ENCODE assay signal across 9 cellular contexts in the genomic region with DNA sequence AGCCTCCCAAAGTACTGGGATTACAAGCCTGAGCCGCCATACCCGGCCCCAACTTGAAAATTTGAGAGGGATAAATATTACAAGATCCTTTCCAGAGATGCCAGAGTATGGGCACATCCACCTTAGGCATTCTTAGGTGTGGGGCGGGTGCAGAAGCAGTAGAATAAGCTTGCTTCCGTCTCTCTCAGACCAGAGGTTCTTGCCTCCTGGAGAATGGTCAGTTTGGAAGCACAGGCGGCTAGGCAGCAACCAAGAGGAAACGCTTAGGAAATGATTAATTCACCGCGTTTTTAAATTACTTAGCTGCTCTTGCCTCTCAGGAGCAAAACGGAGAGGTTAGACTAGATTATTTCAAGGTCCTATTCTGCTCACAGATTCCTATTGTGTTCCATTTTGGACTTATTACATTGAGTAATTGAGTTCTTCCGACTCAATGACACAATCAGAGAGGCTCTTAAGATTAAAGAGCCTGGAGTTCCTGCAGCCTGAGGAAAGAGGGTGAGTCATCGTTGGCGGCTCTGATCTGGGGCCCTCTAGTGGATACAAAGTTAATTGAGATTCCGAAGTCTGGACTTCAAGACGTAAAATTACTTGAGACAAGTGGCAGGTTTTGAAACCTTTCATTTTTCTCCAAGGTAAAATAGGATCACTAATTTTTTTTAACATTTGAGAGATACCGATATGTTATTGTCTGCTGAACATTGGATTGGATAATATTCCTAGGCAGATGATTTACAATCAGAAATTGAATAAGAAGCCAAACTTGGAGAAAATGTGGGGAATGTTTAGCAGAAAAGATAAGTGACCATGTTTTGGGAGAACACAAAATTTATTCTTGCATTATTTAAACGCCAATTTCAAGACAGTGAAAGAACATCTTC. TPM values are rescaled to one million over a fixed set of nuclear protein-coding genes. Genes with fewer than 3 reads are reported as not detected.
A peak's percentile ranks its signal among the peaks of the same experiment; 100 is the strongest.
DNase-seq lines count a peak whose midpoint lies in the region; ATAC-seq, FAIRE-seq and TF ChIP-seq lines count a peak whose summit lies in the region.
"Had no signal": no experiment of that assay in that cellular context is flagged by ENCODE, and none has a peak within 500 bp of the region (broad histone marks: within the 10 kb centered on the region; RNA-seq: fewer than 3 reads in every experiment).

No MANE protein-coding gene starts in this region.

- H3K4me3 Mint-ChIP-seq in dendritic cell treated with granulocyte-macrophage colony-stimulating factor and Interleukin-4, amounts not matched to agents 40 ng/mL and 50 ng/mL, for 4 days: peak overlapping the region; percentile 6

- CTCF ChIA-PET in HEK293T (lab: Yijun Ruan, JAX): interaction anchor here (0.7 to 1.0 kb wide), 2 partner anchors 389 to 410 kb away, joined by 3 read pairs; a partner anchor contains a TSS
- CTCF ChIA-PET in HepG2 (lab: Yijun Ruan, JAX; ENCODE audit: low intra/inter-chr PET ratio, low total read pairs): no interaction called here

- H3K36me3 Mint-ChIP-seq in dendritic cell treated with granulocyte-macrophage colony-stimulating factor and Interleukin-4, amounts not matched to agents 40 ng/mL and 50 ng/mL, for 4 days (ENCODE audit: low read depth): no peaks in the 10 kb centered on the region

- no peaks in the 10 kb centered on the region for H4K20me1 ChIP-seq in HepG2 (ENCODE audit: insufficient read depth, low read length)

- H3K9ac ChIP-seq in HepG2 (ENCODE audit: insufficient read depth, low read depth, low read length): no peak overlapping the region

- intact Hi-C loops in dendritic cell treated with granulocyte-macrophage colony-stimulating factor and Interleukin-4, amounts not matched to agents 40 ng/mL and 50 ng/mL, for 4 days (cut with micrococcal nuclease): loop anchor here (2.0 kb wide), 1 partner anchor 691 kb away; no protein-coding TSS in a partner anchor
- intact Hi-C loops in HepG2 (cut with micrococcal nuclease; ENCODE audit: unreplicated experiment): no loop called here

- no peaks in the 10 kb centered on the region for H3K4me1 ChIP-seq in HepG2 (ENCODE audit: insufficient read depth, low read length)

- TF ChIP-seq EP300 in HepG2 (IDR thresholded peaks at IDR 0.05; ENCODE audit: low read depth in 2 of 2, low read length in 2 of 2) (no peak), HepG2 (CRISPR knock-in tag; IDR thresholded peaks at IDR 0.05; ENCODE audit: borderline replicate concordance) (no peak)

- H3K4me3 ChIP-seq in HepG2 (replicated peaks in 1 of 3; ENCODE audit: insufficient read depth in 1 of 3, low read depth in 2 of 3, low read length in 3 of 3): no peak overlapping the region

- no peak for TF ChIP-seq POLR2A in HepG2 (IDR thresholded peaks at IDR 0.05; ENCODE audit: insufficient read depth in 1 of 2, low read depth in 2 of 2, low read length in 2 of 2)

- no peaks in the 10 kb centered on the region for H3K36me3 ChIP-seq in HepG2 (replicated peaks in 1 of 2; ENCODE audit: control insufficient read depth in 1 of 2, insufficient read depth in 2 of 2, low read length in 2 of 2)

- FAIRE-seq in HepG2 (lab: Jason Lieb, UNC): peak; percentile 60

- TF ChIP-seq RAD21 in HepG2 (CRISPR knock-in tag; IDR thresholded peaks at IDR 0.05): no peak

- no peaks in the 10 kb centered on the region for H3K4me1 Mint-ChIP-seq in dendritic cell treated with granulocyte-macrophage colony-stimulating factor and Interleukin-4, amounts not matched to agents 40 ng/mL and 50 ng/mL, for 4 days (ENCODE audit: low read depth)

- H3K27me3 Mint-ChIP-seq in dendritic cell treated with granulocyte-macrophage colony-stimulating factor and Interleukin-4, amounts not matched to agents 40 ng/mL and 50 ng/mL, for 4 days: no peaks in the 10 kb centered on the region

- DNase-seq in DMS114 treated with DMSO at 0.1 percent for 48 hours (lab: John Stamatoyannopoulos, UW; ENCODE audit: unreplicated experiment): peak; percentile 46
- peak; percentile 70 for DNase-seq in HEK293T (ENCODE audit: extremely low spot score)
- DNase-seq in NCI-H345 treated with DMSO at 0.1 percent for 48 hours (lab: John Stamatoyannopoulos, UW; ENCODE audit: unreplicated experiment): peak; percentile 2
- DNase-seq in activated CD4-positive, alpha-beta T cell treated with anti-CD3 and anti-CD28 coated beads for 24 hours (ENCODE audit: low read depth in 2 of 2): peak; percentile 28 to 35
- DNase-seq in HepG2 (ENCODE audit: low spot score): peak; percentile 36
- peak; percentile 24 to 32 for DNase-seq in stimulated activated CD4-positive, alpha-beta T cell treated with anti-CD3 and anti-CD28 coated beads, Interleukin-2, amount 100 ng/mL, for 48 hours

- no peak overlapping the region for H3K4me2 ChIP-seq in HepG2 (ENCODE audit: low read depth, low read length)

- H3K9me3 Mint-ChIP-seq in dendritic cell treated with granulocyte-macrophage colony-stimulating factor and Interleukin-4, amounts not matched to agents 40 ng/mL and 50 ng/mL, for 4 days: no peaks in the 10 kb centered on the region

- BruUV-seq in HepG2 (replicated peaks; lab: Mats Ljungman, UMichigan): no TSS peak

- in situ Hi-C loops in HepG2 (cut with HindIII; ENCODE audit: extremely low pct_ligation_motif_present, low pct_unique_long_range_greater_than_20kb): no loop called here

- no peaks in the 10 kb centered on the region for H3K9me3 ChIP-seq in HepG2 (ENCODE audit: low read length)

- ATAC-seq in HepG2: peak; percentile 69
- no peak for ATAC-seq in GM19324 (IDR thresholded peaks at IDR 0.05; ENCODE audit: low FRiP score, unreplicated experiment)

- POLR2A ChIA-PET in HEK293T (lab: Yijun Ruan, JAX) (no interaction called here), HepG2 (lab: Yijun Ruan, JAX) (no interaction called here)

- H3K79me2 ChIP-seq in HepG2 (ENCODE audit: insufficient read depth, low read length): no peaks in the 10 kb centered on the region

- no peak overlapping the region for H3K27ac Mint-ChIP-seq in dendritic cell treated with granulocyte-macrophage colony-stimulating factor and Interleukin-4, amounts not matched to agents 40 ng/mL and 50 ng/mL, for 4 days

- WGBS in HepG2 (ENCODE audit: low lambda C conversion rate): 38% methylated on average over 16 of the region's 16 CpGs

- no peak overlapping the region for H3K27ac ChIP-seq in HepG2 (ENCODE audit: extremely low read length, insufficient read depth, low read length)

- TF ChIP-seq CTCF in HepG2 (CRISPR knock-in tag; IDR thresholded peaks at IDR 0.05): peak; percentile 59

- H3K27me3 ChIP-seq in HepG2 (ENCODE audit: control insufficient read depth in 1 of 2, insufficient read depth in 2 of 2, low read length in 2 of 2): 0 out of 5 replicates have a peak, but pooled peaks cover 0 to 4% of the 10 kb centered on the region in 2 experiments

- H2AFZ ChIP-seq in HepG2 (ENCODE audit: low read length): no peak overlapping the region

TF ChIP-seq in HEK293T, 16 proteins besides CTCF, POLR2A, EP300 and RAD21:
- TF ChIP-seq CTBP1 (IDR thresholded peaks at IDR 0.05; ENCODE audit: borderline replicate concordance): no peak
- TF ChIP-seq FOXM1 (IDR thresholded peaks at IDR 0.05; ENCODE audit: borderline replicate concordance): no peak
- TF ChIP-seq SUZ12 (IDR thresholded peaks at IDR 0.05): no peak
- TF ChIP-seq LEF1 (IDR thresholded peaks at IDR 0.05; ENCODE audit: borderline replicate concordance): no peak; the same call in 1 of the 2 replicates
- no peak for TF ChIP-seq ELF4 (IDR thresholded peaks at IDR 0.05)
- no peak for TF ChIP-seq ZNF384 (IDR thresholded peaks at IDR 0.05)
- TF ChIP-seq BHLHE40 (IDR thresholded peaks at IDR 0.05; ENCODE audit: borderline replicate concordance): no peak
- TF ChIP-seq L3MBTL2 (conservative IDR thresholded peaks at IDR 0.05): no peak
- no peak for TF ChIP-seq ARNT (IDR thresholded peaks at IDR 0.05)

TF ChIP-seq in HepG2, 621 proteins besides CTCF, POLR2A, EP300 and RAD21 (continues in another document):
- TF ChIP-seq, protein P1, sequence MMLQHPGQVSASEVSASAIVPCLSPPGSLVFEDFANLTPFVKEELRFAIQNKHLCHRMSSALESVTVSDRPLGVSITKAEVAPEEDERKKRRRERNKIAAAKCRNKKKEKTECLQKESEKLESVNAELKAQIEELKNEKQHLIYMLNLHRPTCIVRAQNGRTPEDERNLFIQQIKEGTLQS (CRISPR knock-in tag; IDR thresholded peaks at IDR 0.05): peak; percentile 90
- no peak for TF ChIP-seq CENPX (CRISPR knock-in tag; IDR thresholded peaks at IDR 0.05)
- no peak for TF ChIP-seq CREB1 (IDR thresholded peaks at IDR 0.05)
- 0 out of 2 replicates have a peak, but pooled peaks have one; percentile 26 for TF ChIP-seq CREB1 (CRISPR knock-in tag; IDR thresholded peaks at IDR 0.05)
- TF ChIP-seq ZNF354B (CRISPR knock-in tag; IDR thresholded peaks at IDR 0.05): no peak
- peak; percentile 29; the same call in 1 of the 2 replicates for TF ChIP-seq SMC3 (IDR thresholded peaks at IDR 0.05; ENCODE audit: low read length)
- TF ChIP-seq JUND (CRISPR knock-in tag; IDR thresholded peaks at IDR 0.05): peak; percentile 81; the same call in 1 of the 2 replicates
- TF ChIP-seq FOSL2 (CRISPR knock-in tag; IDR thresholded peaks at IDR 0.05): peak; percentile 98
- TF ChIP-seq FOSL1 (CRISPR knock-in tag; IDR thresholded peaks at IDR 0.05; ENCODE audit: borderline replicate concordance): peak; percentile 79; the same call in 1 of the 2 replicates
- TF ChIP-seq HNF4G (IDR thresholded peaks at IDR 0.05; ENCODE audit: borderline replicate concordance, low read depth, low read length): no peak
- no peak for TF ChIP-seq HNF4G (CRISPR knock-in tag; IDR thresholded peaks at IDR 0.05; ENCODE audit: borderline replicate concordance, low read depth)

RNA-seq across cellular contexts. Expression of a gene that starts 5.8 kb away (rescaled TPM):
- not detected in 2 replicates for total RNA-seq in HepG2 (2016; rRNA removed; fragmentation: Illumina TruSeq; extraction: Trizol)
- not detected in 2 replicates for total RNA-seq in HepG2 (2016; cell fraction: cytosol; rRNA removed; fragmentation: Illumina TruSeq; extraction: Trizol; ENCODE audit: low read depth)
- not detected in 2 replicates for total RNA-seq in HepG2 (2016; cell fraction: insoluble cytoplasmic fraction; rRNA removed; fragmentation: Illumina TruSeq; extraction: Trizol)
- not detected in 2 replicates for total RNA-seq in HepG2 (2016; cell fraction: membrane; rRNA removed; fragmentation: Illumina TruSeq; extraction: Trizol)
- not detected in 2 replicates for total RNA-seq in HepG2 (2016; cell fraction: nucleus; rRNA removed; fragmentation: Illumina TruSeq; extraction: Trizol)
- not detected in 2 replicates for polyA plus RNA-seq in HepG2 (2011; rRNA removed)
- polyA plus RNA-seq in HepG2 (2011; cell fraction: cytosol; rRNA removed): not detected in 2 replicates
- not detected in 2 replicates for polyA plus RNA-seq in HepG2 (2011; cell fraction: nucleus; rRNA removed)
- polyA plus RNA-seq in HepG2 (2012): not detected in 2 replicates
- polyA plus RNA-seq in HepG2 (2016; cell fraction: cytosol; fragmentation: Illumina TruSeq; extraction: Trizol; ENCODE audit: low read depth): not detected in 2 replicates
- not detected in 2 replicates for polyA plus RNA-seq in HepG2 (2016; cell fraction: insoluble cytoplasmic fraction; fragmentation: Illumina TruSeq; extraction: Trizol; ENCODE audit: low read depth)
- not detected in 2 replicates for polyA plus RNA-seq in HepG2 (2016; cell fraction: membrane; fragmentation: Illumina TruSeq; extraction: Trizol; ENCODE audit: low read depth)
- not detected in 2 replicates for polyA plus RNA-seq in HepG2 (2016; cell fraction: nucleus; fragmentation: Illumina TruSeq; extraction: Trizol; ENCODE audit: insufficient read depth, low read depth)
- not detected in 2 replicates for polyA minus RNA-seq in HepG2 (2011; rRNA and poly(A)+ RNA removed; ENCODE audit: low replicate concordance)
- not detected in 2 replicates for polyA minus RNA-seq in HepG2 (2011; cell fraction: cytosol; rRNA and poly(A)+ RNA removed)
- polyA minus RNA-seq in HepG2 (2011; cell fraction: nucleus; rRNA and poly(A)+ RNA removed): not detected in 2 replicates
- polyA plus RNA-seq: adipose tissue had no signal

Comparison
In these comparisons a context has a peak if more than half of its experiments do, and no peak if none do; other contexts are left out.
1. DNase-seq: peak in every context shown above with its lines; median percentile 70 in HEK293T; 46 in DMS114 treated with DMSO at 0.1 percent for 48 hours; 36 in HepG2; 32 in activated CD4-positive, alpha-beta T cell treated with anti-CD3 and anti-CD28 coated beads for 24 hours; 28 in stimulated activated CD4-positive, alpha-beta T cell treated with anti-CD3 and anti-CD28 coated beads, Interleukin-2, amount 100 ng/mL, for 48 hours; 2 in NCI-H345 treated with DMSO at 0.1 percent for 48 hours.